In genomic region chr22:25205847-25206246, GRCh38 we compare ENCODE assay signal across 12 cellular contexts. TPM values are rescaled to one million over a fixed set of nuclear protein-coding genes. Genes with fewer than 3 reads are reported as not detected.
"Had no signal": no experiment of that assay in that cellular context is flagged by ENCODE, and none has a peak within 500 bp of the region (broad histone marks: within the 10 kb centered on the region; RNA-seq: fewer than 3 reads in every experiment).

No MANE protein-coding gene starts in this region.

- H3K36me3 Mint-ChIP-seq: IgD-negative memory B cell had no signal

- FAIRE-seq: HepG2 had no signal

- DNase-seq: GM23248, GOT3, H7, HCEC 1CT, HFFc6, KBM-7 had no signal

- H3K9me3 Mint-ChIP-seq: IgD-negative memory B cell had no signal

- H2AFZ ChIP-seq: GM23248 had no signal

- H3K4me3 ChIP-seq: GM23248 had no signal

- H3K4me1 Mint-ChIP-seq: IgD-negative memory B cell had no signal

- H3K4me3 Mint-ChIP-seq: HFFc6 had no signal

- H3K4me2 ChIP-seq: KMS-11 had no signal

- H3K9ac ChIP-seq: GM23248, KMS-11 had no signal

- H3K27ac ChIP-seq: GM23248, HL-60, KMS-11 had no signal

- H3K27ac Mint-ChIP-seq: HFFc6, IgD-negative memory B cell had no signal

RNA-seq across cellular contexts. Expression of gene CRYBB3, which starts 6.2 kb away (rescaled TPM):
- total RNA-seq: GM23248, H4, HFFc6, HT1080 had no signal

RNA-seq across cellular contexts. Expression of gene CRYBB2, which starts 13.6 kb away (rescaled TPM):
- total RNA-seq: GM23248, HT1080 had no signal
